15 cellular contexts compared by ENCODE assay signal in the genomic region with DNA sequence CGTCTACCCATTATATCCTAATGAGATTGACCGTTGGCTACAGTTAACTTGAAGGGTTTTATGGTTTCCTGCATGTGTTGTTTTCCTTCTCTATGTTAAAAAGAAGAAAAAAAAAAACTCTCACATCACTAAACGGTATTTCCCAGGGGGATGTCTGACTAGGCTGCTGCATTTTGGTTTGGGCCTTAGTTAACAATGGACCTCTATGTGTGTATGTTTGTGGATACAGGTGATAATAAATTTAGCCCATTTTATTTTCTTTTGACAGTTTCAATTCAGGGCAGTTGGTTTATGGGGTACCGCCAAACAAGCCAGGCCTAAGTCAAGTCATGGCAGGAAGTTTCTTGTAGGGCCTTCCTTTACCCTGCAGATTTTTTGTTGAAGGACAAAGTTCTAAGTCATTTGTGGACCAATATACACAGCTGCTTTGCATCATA. TPM values are rescaled to one million over a fixed set of nuclear protein-coding genes. Genes with fewer than 3 reads are reported as not detected.
A peak's percentile ranks its signal among the peaks of the same experiment; 100 is the strongest.
DNase-seq lines count a peak whose midpoint lies in the region; ATAC-seq and TF ChIP-seq lines count a peak whose summit lies in the region.
"Had no signal": no experiment of that assay in that cellular context is flagged by ENCODE, and none has a peak within 500 bp of the region (broad histone marks: within the 10 kb centered on the region; RNA-seq: fewer than 3 reads in every experiment).

No MANE protein-coding gene starts in this region.

- ATAC-seq in GM18873 (IDR thresholded peaks at IDR 0.05; ENCODE audit: low FRiP score, unreplicated experiment) (peak; percentile 46), HG02678 (IDR thresholded peaks at IDR 0.05; ENCODE audit: unreplicated experiment) (peak; percentile 53)
- ATAC-seq in effector memory CD8-positive, alpha-beta T cell (replicated peaks) = no peak
- ATAC-seq: left ventricle myocardium superior, sciatic nerve had no signal

- TF ChIP-seq CTCF in nephron (IDR thresholded peaks at IDR 0.05; ENCODE audit: unreplicated experiment in 3 of 3) (no peak), endothelial cell (IDR thresholded peaks at IDR 0.05; ENCODE audit: unreplicated experiment) (no peak)

- H3K27me3 Mint-ChIP-seq in nephron (ENCODE audit: low read depth) = no peaks in the 10 kb centered on the region
- peaks cover 38% of the 10 kb centered on the region in 2 donors for H3K27me3 Mint-ChIP-seq in effector memory CD8-positive, alpha-beta T cell
- H3K27me3 Mint-ChIP-seq in endothelial cell (ENCODE audit: unreplicated experiment) = peaks cover 9% of the 10 kb centered on the region

- H3K4me1 Mint-ChIP-seq in nephron = peaks cover 41% of the 10 kb centered on the region
- H3K4me1 Mint-ChIP-seq in effector memory CD8-positive, alpha-beta T cell (ENCODE audit: low read depth in 2 of 2) = no peaks in the 10 kb centered on the region
- peaks cover 38% of the 10 kb centered on the region for H3K4me1 Mint-ChIP-seq in endothelial cell (ENCODE audit: unreplicated experiment)

- H3K4me3 Mint-ChIP-seq in nephron (no peak overlapping the region), endothelial cell (ENCODE audit: unreplicated experiment) (no peak overlapping the region)
- no peak overlapping the region for H3K4me3 Mint-ChIP-seq in effector memory CD8-positive, alpha-beta T cell

- peaks cover 34% of the 10 kb centered on the region for H3K36me3 Mint-ChIP-seq in nephron (ENCODE audit: low read depth)
- no peaks in the 10 kb centered on the region for H3K36me3 Mint-ChIP-seq in effector memory CD8-positive, alpha-beta T cell (ENCODE audit: insufficient read depth)
- H3K36me3 Mint-ChIP-seq in endothelial cell (ENCODE audit: low read depth, unreplicated experiment) = peaks cover under 1% of the 10 kb centered on the region

- peaks cover 4% of the 10 kb centered on the region for H3K9me3 Mint-ChIP-seq in nephron
- H3K9me3 Mint-ChIP-seq in effector memory CD8-positive, alpha-beta T cell = no peaks in the 10 kb centered on the region
- H3K9me3 Mint-ChIP-seq in endothelial cell (ENCODE audit: unreplicated experiment) = no peaks in the 10 kb centered on the region

- peak; percentile 43 to 44 for DNase-seq in NCI-H1930 (lab: John Stamatoyannopoulos, UW)
- no peak for DNase-seq in NCI-H2227 (lab: John Stamatoyannopoulos, UW; ENCODE audit: unreplicated experiment)
- no peak for DNase-seq in effector memory CD8-positive, alpha-beta T cell
- DNase-seq in HUDEP-2 (lab: John Stamatoyannopoulos, UW; ENCODE audit: unreplicated experiment in 76 of 76) = no peak
- no peak for DNase-seq in endothelial cell (ENCODE audit: low spot score)
- DNase-seq: activated gamma-delta T cell; left ventricle myocardium superior; NCI-H2029; SK-N-SH; stimulated activated naive CD4-positive, alpha-beta T cell; uterus had no signal

- H3K27ac Mint-ChIP-seq in nephron = peak overlapping the region; percentile 37 to 68 (median 66)
- no peak overlapping the region for H3K27ac Mint-ChIP-seq in effector memory CD8-positive, alpha-beta T cell
- no peak overlapping the region for H3K27ac Mint-ChIP-seq in endothelial cell (ENCODE audit: unreplicated experiment)

RNA-seq across cellular contexts. Expression of a gene that starts 10.0 kb away (rescaled TPM):
- total RNA-seq in endothelial cell (ENCODE audit: unreplicated experiment) = 132 TPM

Comparison
In these comparisons a context has a peak if more than half of its experiments do, and no peak if none do; other contexts are left out.
1. DNase-seq: peak in NCI-H1930 (2 of 2); none in NCI-H2227 (single experiment), effector memory CD8-positive, alpha-beta T cell (0 of 3), HUDEP-2 (0 of 76) and endothelial cell (single experiment).
2. H3K27ac Mint-ChIP-seq: peak in nephron (3 of 3); none in effector memory CD8-positive, alpha-beta T cell (0 of 2) and endothelial cell (single experiment).